1 cellular context compared by ENCODE assay signal in the genomic region with DNA sequence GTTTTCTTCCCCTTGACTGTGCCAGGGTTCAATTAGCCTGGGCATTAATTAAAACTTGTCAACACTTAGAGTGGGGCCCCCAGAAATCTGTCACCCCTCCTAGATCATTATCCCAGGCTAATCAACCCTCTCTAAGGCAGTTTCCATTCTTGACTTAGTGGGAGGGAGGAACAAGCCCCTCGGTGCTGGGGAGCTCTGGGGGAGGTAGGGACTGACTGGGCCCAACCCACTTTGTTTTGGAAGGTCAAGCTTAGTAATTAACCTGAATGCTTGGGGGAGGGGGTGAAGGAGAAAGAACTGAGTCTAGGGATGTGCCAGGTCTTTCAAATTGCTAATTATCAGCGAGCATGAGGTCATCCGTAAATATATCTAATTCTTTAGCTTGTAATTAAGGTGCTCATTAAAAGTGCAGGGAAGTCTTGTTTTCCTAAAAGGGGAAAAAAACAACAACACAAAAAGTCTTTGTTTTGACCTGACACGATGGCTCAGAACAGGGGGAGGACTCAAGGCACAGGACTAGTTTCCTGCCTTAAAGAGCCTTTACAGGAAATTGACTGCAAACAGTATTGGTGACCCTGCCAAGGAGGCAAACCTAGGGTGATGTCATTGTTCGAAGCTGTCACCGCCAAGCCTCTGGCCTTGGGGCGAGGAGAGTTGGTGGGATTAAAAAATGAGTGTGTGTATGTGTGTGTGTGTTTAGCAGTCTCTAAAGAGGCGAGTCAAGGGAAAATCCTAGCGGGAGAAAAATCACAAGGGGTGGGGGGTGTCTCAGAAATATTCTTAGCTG.
A peak's percentile ranks its signal among the peaks of the same experiment; 100 is the strongest.
TF ChIP-seq lines count a peak whose summit lies in the region.

No MANE protein-coding gene starts in this region.

TF ChIP-seq in HEK293, 187 proteins besides CTCF, POLR2A, EP300 and RAD21 (continued from another document and continues in another):
- TF ChIP-seq, protein P1, sequence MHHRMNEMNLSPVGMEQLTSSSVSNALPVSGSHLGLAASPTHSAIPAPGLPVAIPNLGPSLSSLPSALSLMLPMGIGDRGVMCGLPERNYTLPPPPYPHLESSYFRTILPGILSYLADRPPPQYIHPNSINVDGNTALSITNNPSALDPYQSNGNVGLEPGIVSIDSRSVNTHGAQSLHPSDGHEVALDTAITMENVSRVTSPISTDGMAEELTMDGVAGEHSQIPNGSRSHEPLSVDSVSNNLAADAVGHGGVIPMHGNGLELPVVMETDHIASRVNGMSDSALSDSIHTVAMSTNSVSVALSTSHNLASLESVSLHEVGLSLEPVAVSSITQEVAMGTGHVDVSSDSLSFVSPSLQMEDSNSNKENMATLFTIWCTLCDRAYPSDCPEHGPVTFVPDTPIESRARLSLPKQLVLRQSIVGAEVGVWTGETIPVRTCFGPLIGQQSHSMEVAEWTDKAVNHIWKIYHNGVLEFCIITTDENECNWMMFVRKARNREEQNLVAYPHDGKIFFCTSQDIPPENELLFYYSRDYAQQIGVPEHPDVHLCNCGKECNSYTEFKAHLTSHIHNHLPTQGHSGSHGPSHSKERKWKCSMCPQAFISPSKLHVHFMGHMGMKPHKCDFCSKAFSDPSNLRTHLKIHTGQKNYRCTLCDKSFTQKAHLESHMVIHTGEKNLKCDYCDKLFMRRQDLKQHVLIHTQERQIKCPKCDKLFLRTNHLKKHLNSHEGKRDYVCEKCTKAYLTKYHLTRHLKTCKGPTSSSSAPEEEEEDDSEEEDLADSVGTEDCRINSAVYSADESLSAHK (tag by site-specific recombination; IDR thresholded peaks at IDR 0.05) = peak; percentile 95
- TF ChIP-seq FEZF1 (tag by site-specific recombination; IDR thresholded peaks at IDR 0.05) (peak; percentile 87), ZNF292 (tag by site-specific recombination; IDR thresholded peaks at IDR 0.05; ENCODE audit: borderline replicate concordance, low read depth) (no peak), ZBTB1 (tag by site-specific recombination; IDR thresholded peaks at IDR 0.05) (no peak), ZNF221 (tag by site-specific recombination; IDR thresholded peaks at IDR 0.05; ENCODE audit: borderline replicate concordance) (no peak), ZNF433 (tag by site-specific recombination; IDR thresholded peaks at IDR 0.05; ENCODE audit: low read depth) (no peak), KLF7 (tag by site-specific recombination; IDR thresholded peaks at IDR 0.05; ENCODE audit: borderline replicate concordance) (no peak), ZFP3 (tag by site-specific recombination; IDR thresholded peaks at IDR 0.05; ENCODE audit: low read depth) (no peak), ZNF596 (tag by site-specific recombination; IDR thresholded peaks at IDR 0.05) (no peak), ZFP69B (tag by site-specific recombination; IDR thresholded peaks at IDR 0.05) (peak; percentile 95), ZNF223 (tag by site-specific recombination; IDR thresholded peaks at IDR 0.05) (no peak; the same call in 1 of the 2 replicates), ZNF23 (tag by site-specific recombination; IDR thresholded peaks at IDR 0.05; ENCODE audit: borderline replicate concordance) (no peak), ZNF132 (tag by site-specific recombination; IDR thresholded peaks at IDR 0.05; ENCODE audit: borderline replicate concordance) (no peak), ZNF266 (tag by site-specific recombination; IDR thresholded peaks at IDR 0.05; ENCODE audit: low read depth) (no peak), KLF9 (tag by site-specific recombination; IDR thresholded peaks at IDR 0.05; ENCODE audit: low read depth) (peak; percentile 10), ZNF366 (tag by site-specific recombination; conservative IDR thresholded peaks at IDR 0.05) (peak; percentile 96), ZNF785 (tag by site-specific recombination; IDR thresholded peaks at IDR 0.05) (0 out of 2 replicates have a peak, but pooled peaks have one; percentile 30), ZNF792 (tag by site-specific recombination; IDR thresholded peaks at IDR 0.05) (peak; percentile 84; the same call in 1 of the 2 replicates), ZNF843 (tag by site-specific recombination; IDR thresholded peaks at IDR 0.05) (peak; percentile 89), ZNF600 (tag by site-specific recombination; IDR thresholded peaks at IDR 0.05) (peak; percentile 91), ZNF558 (tag by site-specific recombination; IDR thresholded peaks at IDR 0.05) (peak; percentile 85), BCL11A (tag by site-specific recombination; IDR thresholded peaks at IDR 0.05; ENCODE audit: low read depth) (peak; percentile 97), SP2 (tag by site-specific recombination; IDR thresholded peaks at IDR 0.05) (peak; percentile 63), GFI1B (tag by site-specific recombination; IDR thresholded peaks at IDR 0.05) (no peak), ZNF19 (tag by site-specific recombination; IDR thresholded peaks at IDR 0.05; ENCODE audit: low read depth) (no peak), PRDM1 (tag by site-specific recombination; IDR thresholded peaks at IDR 0.05) (peak; percentile 97), ZSCAN16 (tag by site-specific recombination; IDR thresholded peaks at IDR 0.05) (peak; percentile 74; the same call in 1 of the 2 replicates), ZNF623 (tag by site-specific recombination; IDR thresholded peaks at IDR 0.05) (peak; percentile 6; the same call in 1 of the 2 replicates), ZNF660 (tag by site-specific recombination; IDR thresholded peaks at IDR 0.05) (peak; percentile 98), ZNF560 (tag by site-specific recombination; IDR thresholded peaks at IDR 0.05; ENCODE audit: borderline replicate concordance) (no peak), ZNF121 (tag by site-specific recombination; IDR thresholded peaks at IDR 0.05) (no peak), ZNF561 (tag by site-specific recombination; IDR thresholded peaks at IDR 0.05; ENCODE audit: borderline replicate concordance) (peak; percentile 97), ZNF555 (tag by site-specific recombination; conservative IDR thresholded peaks at IDR 0.05) (no peak), ZNF416 (tag by site-specific recombination; IDR thresholded peaks at IDR 0.05) (no peak), ZBTB48 (tag by site-specific recombination; IDR thresholded peaks at IDR 0.05) (peak; percentile 67; the same call in 1 of the 2 replicates), ZNF585B (tag by site-specific recombination; IDR thresholded peaks at IDR 0.05) (no peak), SP3 (tag by site-specific recombination; IDR thresholded peaks at IDR 0.05) (peak; percentile 64), ZNF777 (tag by site-specific recombination; IDR thresholded peaks at IDR 0.05; ENCODE audit: borderline replicate concordance) (no peak), YY2 (tag by site-specific recombination; IDR thresholded peaks at IDR 0.05) (no peak), ZBTB21 (tag by site-specific recombination; IDR thresholded peaks at IDR 0.05) (peak; percentile 99), ZNF24 (tag by site-specific recombination; IDR thresholded peaks at IDR 0.05) (peak; percentile 93), YY1 (tag by site-specific recombination; IDR thresholded peaks at IDR 0.05) (no peak), GLIS2 (tag by site-specific recombination; IDR thresholded peaks at IDR 0.05) (peak; percentile 75), ZNF514 (tag by site-specific recombination; IDR thresholded peaks at IDR 0.05) (no peak), ZNF658 (tag by site-specific recombination; IDR thresholded peaks at IDR 0.05) (no peak), ZNF112 (tag by site-specific recombination; IDR thresholded peaks at IDR 0.05) (no peak), ZNF341 (tag by site-specific recombination; IDR thresholded peaks at IDR 0.05; ENCODE audit: low read depth) (peak; percentile 59), ZNF549 (tag by site-specific recombination; IDR thresholded peaks at IDR 0.05) (no peak)
- TF ChIP-seq, protein P2, sequence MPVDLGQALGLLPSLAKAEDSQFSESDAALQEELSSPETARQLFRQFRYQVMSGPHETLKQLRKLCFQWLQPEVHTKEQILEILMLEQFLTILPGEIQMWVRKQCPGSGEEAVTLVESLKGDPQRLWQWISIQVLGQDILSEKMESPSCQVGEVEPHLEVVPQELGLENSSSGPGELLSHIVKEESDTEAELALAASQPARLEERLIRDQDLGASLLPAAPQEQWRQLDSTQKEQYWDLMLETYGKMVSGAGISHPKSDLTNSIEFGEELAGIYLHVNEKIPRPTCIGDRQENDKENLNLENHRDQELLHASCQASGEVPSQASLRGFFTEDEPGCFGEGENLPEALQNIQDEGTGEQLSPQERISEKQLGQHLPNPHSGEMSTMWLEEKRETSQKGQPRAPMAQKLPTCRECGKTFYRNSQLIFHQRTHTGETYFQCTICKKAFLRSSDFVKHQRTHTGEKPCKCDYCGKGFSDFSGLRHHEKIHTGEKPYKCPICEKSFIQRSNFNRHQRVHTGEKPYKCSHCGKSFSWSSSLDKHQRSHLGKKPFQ (tag by site-specific recombination; IDR thresholded peaks at IDR 0.05) = peak; percentile 62
- TF ChIP-seq, protein P3, sequence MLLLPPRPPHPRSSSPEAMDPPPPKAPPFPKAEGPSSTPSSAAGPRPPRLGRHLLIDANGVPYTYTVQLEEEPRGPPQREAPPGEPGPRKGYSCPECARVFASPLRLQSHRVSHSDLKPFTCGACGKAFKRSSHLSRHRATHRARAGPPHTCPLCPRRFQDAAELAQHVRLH (tag by site-specific recombination; IDR thresholded peaks at IDR 0.05) = peak; percentile 68; the same call in 1 of the 2 replicates
- TF ChIP-seq, protein P4, sequence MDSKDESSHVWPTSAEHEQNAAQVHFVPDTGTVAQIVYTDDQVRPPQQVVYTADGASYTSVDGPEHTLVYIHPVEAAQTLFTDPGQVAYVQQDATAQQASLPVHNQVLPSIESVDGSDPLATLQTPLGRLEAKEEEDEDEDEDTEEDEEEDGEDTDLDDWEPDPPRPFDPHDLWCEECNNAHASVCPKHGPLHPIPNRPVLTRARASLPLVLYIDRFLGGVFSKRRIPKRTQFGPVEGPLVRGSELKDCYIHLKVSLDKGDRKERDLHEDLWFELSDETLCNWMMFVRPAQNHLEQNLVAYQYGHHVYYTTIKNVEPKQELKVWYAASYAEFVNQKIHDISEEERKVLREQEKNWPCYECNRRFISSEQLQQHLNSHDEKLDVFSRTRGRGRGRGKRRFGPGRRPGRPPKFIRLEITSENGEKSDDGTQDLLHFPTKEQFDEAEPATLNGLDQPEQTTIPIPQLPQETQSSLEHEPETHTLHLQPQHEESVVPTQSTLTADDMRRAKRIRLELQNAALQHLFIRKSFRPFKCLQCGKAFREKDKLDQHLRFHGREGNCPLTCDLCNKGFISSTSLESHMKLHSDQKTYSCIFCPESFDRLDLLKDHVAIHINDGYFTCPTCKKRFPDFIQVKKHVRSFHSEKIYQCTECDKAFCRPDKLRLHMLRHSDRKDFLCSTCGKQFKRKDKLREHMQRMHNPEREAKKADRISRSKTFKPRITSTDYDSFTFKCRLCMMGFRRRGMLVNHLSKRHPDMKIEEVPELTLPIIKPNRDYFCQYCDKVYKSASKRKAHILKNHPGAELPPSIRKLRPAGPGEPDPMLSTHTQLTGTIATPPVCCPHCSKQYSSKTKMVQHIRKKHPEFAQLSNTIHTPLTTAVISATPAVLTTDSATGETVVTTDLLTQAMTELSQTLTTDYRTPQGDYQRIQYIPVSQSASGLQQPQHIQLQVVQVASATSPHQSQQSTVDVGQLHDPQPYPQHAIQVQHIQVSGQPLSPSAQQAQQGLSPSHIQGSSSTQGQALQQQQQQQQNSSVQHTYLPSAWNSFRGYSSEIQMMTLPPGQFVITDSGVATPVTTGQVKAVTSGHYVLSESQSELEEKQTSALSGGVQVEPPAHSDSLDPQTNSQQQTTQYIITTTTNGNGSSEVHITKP (tag by site-specific recombination; IDR thresholded peaks at IDR 0.05) = peak; percentile 80
- TF ChIP-seq, protein P5, sequence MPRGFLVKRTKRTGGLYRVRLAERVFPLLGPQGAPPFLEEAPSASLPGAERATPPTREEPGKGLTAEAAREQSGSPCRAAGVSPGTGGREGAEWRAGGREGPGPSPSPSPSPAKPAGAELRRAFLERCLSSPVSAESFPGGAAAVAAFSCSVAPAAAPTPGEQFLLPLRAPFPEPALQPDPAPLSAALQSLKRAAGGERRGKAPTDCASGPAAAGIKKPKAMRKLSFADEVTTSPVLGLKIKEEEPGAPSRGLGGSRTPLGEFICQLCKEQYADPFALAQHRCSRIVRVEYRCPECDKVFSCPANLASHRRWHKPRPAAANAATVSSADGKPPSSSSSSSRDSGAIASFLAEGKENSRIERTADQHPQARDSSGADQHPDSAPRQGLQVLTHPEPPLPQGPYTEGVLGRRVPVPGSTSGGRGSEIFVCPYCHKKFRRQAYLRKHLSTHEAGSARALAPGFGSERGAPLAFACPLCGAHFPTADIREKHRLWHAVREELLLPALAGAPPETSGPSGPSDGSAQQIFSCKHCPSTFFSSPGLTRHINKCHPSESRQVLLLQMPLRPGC (tag by site-specific recombination; IDR thresholded peaks at IDR 0.05) = peak; percentile 94
- TF ChIP-seq, protein P6, sequence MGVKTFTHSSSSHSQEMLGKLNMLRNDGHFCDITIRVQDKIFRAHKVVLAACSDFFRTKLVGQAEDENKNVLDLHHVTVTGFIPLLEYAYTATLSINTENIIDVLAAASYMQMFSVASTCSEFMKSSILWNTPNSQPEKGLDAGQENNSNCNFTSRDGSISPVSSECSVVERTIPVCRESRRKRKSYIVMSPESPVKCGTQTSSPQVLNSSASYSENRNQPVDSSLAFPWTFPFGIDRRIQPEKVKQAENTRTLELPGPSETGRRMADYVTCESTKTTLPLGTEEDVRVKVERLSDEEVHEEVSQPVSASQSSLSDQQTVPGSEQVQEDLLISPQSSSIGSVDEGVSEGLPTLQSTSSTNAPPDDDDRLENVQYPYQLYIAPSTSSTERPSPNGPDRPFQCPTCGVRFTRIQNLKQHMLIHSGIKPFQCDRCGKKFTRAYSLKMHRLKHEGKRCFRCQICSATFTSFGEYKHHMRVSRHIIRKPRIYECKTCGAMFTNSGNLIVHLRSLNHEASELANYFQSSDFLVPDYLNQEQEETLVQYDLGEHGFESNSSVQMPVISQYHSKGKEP (tag by site-specific recombination; IDR thresholded peaks at IDR 0.05) = 0 out of 2 replicates have a peak, but pooled peaks have one; percentile 41
- TF ChIP-seq, protein P7, sequence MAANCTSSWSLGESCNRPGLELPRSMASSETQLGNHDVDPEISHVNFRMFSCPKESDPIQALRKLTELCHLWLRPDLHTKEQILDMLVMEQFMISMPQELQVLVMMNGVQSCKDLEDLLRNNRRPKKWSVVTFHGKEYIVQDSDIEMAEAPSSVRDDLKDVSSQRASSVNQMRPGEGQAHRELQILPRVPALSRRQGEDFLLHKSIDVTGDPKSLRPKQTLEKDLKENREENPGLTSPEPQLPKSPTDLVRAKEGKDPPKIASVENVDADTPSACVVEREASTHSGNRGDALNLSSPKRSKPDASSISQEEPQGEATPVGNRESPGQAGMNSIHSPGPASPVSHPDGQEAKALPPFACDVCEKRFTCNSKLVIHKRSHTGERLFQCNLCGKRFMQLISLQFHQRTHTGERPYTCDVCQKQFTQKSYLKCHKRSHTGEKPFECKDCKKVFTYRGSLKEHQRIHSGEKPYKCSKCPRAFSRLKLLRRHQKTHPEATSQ (tag by site-specific recombination; IDR thresholded peaks at IDR 0.05) = no peak
- TF ChIP-seq, protein P8, sequence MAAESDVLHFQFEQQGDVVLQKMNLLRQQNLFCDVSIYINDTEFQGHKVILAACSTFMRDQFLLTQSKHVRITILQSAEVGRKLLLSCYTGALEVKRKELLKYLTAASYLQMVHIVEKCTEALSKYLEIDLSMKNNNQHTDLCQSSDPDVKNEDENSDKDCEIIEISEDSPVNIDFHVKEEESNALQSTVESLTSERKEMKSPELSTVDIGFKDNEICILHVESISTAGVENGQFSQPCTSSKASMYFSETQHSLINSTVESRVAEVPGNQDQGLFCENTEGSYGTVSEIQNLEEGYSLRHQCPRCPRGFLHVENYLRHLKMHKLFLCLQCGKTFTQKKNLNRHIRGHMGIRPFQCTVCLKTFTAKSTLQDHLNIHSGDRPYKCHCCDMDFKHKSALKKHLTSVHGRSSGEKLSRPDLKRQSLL (tag by site-specific recombination; IDR thresholded peaks at IDR 0.05) = no peak; the same call in 1 of the 2 replicates
